In the genomic region with DNA sequence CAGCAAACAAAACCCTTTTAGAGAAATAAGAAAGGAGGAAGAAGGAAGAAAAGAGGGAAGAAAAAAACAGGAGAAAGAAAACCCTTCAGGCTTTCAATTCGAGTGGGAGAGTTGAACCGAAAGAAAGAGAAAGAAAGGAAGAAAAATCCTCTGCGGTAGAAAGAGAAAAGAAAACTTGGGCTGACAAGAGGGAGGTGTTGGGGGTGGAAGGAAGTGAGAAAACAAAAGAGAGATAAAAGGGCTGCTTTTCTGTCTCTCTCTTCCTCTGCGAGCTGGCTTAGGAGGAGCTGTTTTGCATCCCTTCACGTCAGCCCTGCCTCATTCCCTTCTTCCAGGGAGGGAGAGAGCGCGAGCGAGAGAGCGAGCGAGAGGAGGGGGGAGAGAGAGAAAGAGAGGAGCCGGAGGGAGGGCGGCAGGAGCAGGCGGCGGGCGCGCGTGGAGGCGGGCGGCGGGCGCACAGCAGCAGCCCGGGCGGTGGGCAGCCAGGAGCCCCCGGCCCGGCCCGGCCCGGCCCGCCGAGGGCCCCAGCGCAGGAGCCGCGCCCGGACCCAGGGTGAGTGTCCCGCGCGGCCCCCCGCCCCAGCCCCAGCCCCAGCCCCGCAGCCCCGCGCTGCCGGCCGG, we compare ENCODE assay signal across 8 cellular contexts. TPM values are rescaled to one million over a fixed set of nuclear protein-coding genes. Genes with fewer than 3 reads are reported as not detected.
DNase-seq lines count a peak whose midpoint lies in the region; ATAC-seq, FAIRE-seq and TF ChIP-seq lines count a peak whose summit lies in the region.

A gene with protein sequence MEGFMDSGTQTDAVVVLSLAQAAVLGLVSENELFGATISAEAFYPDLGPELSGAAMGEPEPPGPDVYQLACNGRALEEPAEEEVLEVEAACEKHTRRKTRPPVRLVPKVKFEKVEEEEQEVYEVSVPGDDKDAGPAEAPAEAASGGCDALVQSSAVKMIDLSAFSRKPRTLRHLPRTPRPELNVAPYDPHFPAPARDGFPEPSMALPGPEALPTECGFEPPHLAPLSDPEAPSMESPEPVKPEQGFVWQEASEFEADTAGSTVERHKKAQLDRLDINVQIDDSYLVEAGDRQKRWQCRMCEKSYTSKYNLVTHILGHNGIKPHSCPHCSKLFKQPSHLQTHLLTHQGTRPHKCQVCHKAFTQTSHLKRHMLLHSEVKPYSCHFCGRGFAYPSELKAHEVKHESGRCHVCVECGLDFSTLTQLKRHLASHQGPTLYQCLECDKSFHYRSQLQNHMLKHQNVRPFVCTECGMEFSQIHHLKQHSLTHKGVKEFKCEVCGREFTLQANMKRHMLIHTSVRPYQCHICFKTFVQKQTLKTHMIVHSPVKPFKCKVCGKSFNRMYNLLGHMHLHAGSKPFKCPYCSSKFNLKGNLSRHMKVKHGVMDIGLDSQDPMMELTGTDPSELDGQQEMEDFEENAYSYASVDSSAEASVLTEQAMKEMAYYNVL (plus strand): TSS at position 263 of the 621 bp plus-strand sequence. CDS start 65,814 bp downstream, outside the sequence.

- peak within 1 kb of the TSS; percentile 35 to 75 for H3K9ac ChIP-seq in kidney (ENCODE audit: low read length in 2 of 2)
- H3K9ac ChIP-seq in skeletal muscle tissue (ENCODE audit: low read depth in 1 of 3, low read length in 3 of 3) = peak within 1 kb of the TSS; percentile 51 to 82 (median 55)

- peaks cover 19 to 27% (median 23%) of the 10 kb centered on the region in 3 donors for H3K4me1 Mint-ChIP-seq in IgD-negative memory B cell
- H3K4me1 Mint-ChIP-seq in T-helper 1 cell treated with Interleukin-12 subunit alpha and Interleukin-12 subunit beta and Interleukin-4 antibody, amounts not matched to agents 30 μg/mL and 1 μg/mL, for 36 hours (ENCODE audit: low read depth) = peaks cover 31% of the 10 kb centered on the region

- DNase-seq in AG08396 (ENCODE audit: low spot score) (peak; percentile 72), GM13976 (ENCODE audit: low spot score) (peak; percentile 85), choroid plexus epithelial cell (ENCODE audit: low read depth) (peak; percentile 72), kidney (peak; percentile 85)

- peaks cover 5% of the 10 kb centered on the region for H3K36me3 Mint-ChIP-seq in IgD-negative memory B cell
- peaks cover 11% of the 10 kb centered on the region for H3K36me3 Mint-ChIP-seq in T-helper 1 cell treated with Interleukin-12 subunit alpha and Interleukin-12 subunit beta and Interleukin-4 antibody, amounts not matched to agents 30 μg/mL and 1 μg/mL, for 36 hours (ENCODE audit: low read depth)

- H3K36me3 ChIP-seq in kidney (ENCODE audit: control insufficient read depth in 1 of 2, insufficient read depth in 2 of 2, low read length in 2 of 2) (no peaks in the 10 kb centered on the region), skeletal muscle tissue (ENCODE audit: control insufficient read depth in 3 of 3, insufficient read depth in 3 of 3, low read length in 3 of 3) (no peaks in the 10 kb centered on the region)

- no peaks in the 10 kb centered on the region for H3K27me3 ChIP-seq in skeletal muscle tissue (ENCODE audit: control insufficient read depth in 3 of 3, insufficient read depth in 3 of 3, low read length in 3 of 3)

- peak within 1 kb of the TSS; percentile 85 to 99 (median 96) for H3K4me3 Mint-ChIP-seq in IgD-negative memory B cell
- peak within 1 kb of the TSS; percentile 94 for H3K4me3 Mint-ChIP-seq in T-helper 1 cell treated with Interleukin-12 subunit alpha and Interleukin-12 subunit beta and Interleukin-4 antibody, amounts not matched to agents 30 μg/mL and 1 μg/mL, for 36 hours

- no peak for TF ChIP-seq CTCF in GM13976 (IDR thresholded peaks at IDR 0.05; ENCODE audit: borderline replicate concordance, control extremely low read depth, extremely low read depth, insufficient read depth, missing control alignments)
- no peak for TF ChIP-seq CTCF in choroid plexus epithelial cell (conservative IDR thresholded peaks at IDR 0.05; ENCODE audit: low read depth, low read length)
- TF ChIP-seq CTCF in kidney (IDR thresholded peaks at IDR 0.05; ENCODE audit: borderline replicate concordance, extremely low read depth, insufficient read depth) = no peak

- H3K9me3 Mint-ChIP-seq in IgD-negative memory B cell = no peaks in the 10 kb centered on the region
- no peaks in the 10 kb centered on the region for H3K9me3 Mint-ChIP-seq in T-helper 1 cell treated with Interleukin-12 subunit alpha and Interleukin-12 subunit beta and Interleukin-4 antibody, amounts not matched to agents 30 μg/mL and 1 μg/mL, for 36 hours

- no peaks in the 10 kb centered on the region for H3K9me3 ChIP-seq in kidney (ENCODE audit: control insufficient read depth in 1 of 2, low read length in 2 of 2)
- no peaks in the 10 kb centered on the region for H3K9me3 ChIP-seq in skeletal muscle tissue (ENCODE audit: control insufficient read depth in 3 of 3, low read length in 3 of 3)

- no peaks in the 10 kb centered on the region for H3K27me3 Mint-ChIP-seq in IgD-negative memory B cell
- H3K27me3 Mint-ChIP-seq in T-helper 1 cell treated with Interleukin-12 subunit alpha and Interleukin-12 subunit beta and Interleukin-4 antibody, amounts not matched to agents 30 μg/mL and 1 μg/mL, for 36 hours (ENCODE audit: low read depth) = peaks cover 11% of the 10 kb centered on the region

- ATAC-seq in HG03196 (IDR thresholded peaks at IDR 0.05; ENCODE audit: unreplicated experiment) = no peak

- no peak for FAIRE-seq in kidney (lab: Jason Lieb, UNC)

- H3K27ac ChIP-seq in kidney (ENCODE audit: low read depth in 2 of 2, low read length in 2 of 2) (peak within 1 kb of the TSS; percentile 37 to 87), skeletal muscle tissue (ENCODE audit: low read depth, low read length) (peak within 1 kb of the TSS; percentile 64)

- peak within 1 kb of the TSS; percentile 80 to 95 (median 91) for H3K27ac Mint-ChIP-seq in IgD-negative memory B cell
- H3K27ac Mint-ChIP-seq in T-helper 1 cell treated with Interleukin-12 subunit alpha and Interleukin-12 subunit beta and Interleukin-4 antibody, amounts not matched to agents 30 μg/mL and 1 μg/mL, for 36 hours = peak within 1 kb of the TSS; percentile 90

- peak within 1 kb of the TSS; percentile 71 for H3K4me3 ChIP-seq in choroid plexus epithelial cell (ENCODE audit: low read depth, low read length)
- peak within 1 kb of the TSS; percentile 65 to 78 for H3K4me3 ChIP-seq in kidney (ENCODE audit: low read length in 2 of 2)
- H3K4me3 ChIP-seq in skeletal muscle tissue (ENCODE audit: low read length in 3 of 3) = peak within 1 kb of the TSS; percentile 71 to 79 (median 71)

- in situ Hi-C loops in GM13976 (cut with MboI; ENCODE audit: low sequenced_read_pairs, unreplicated experiment) = no loop called here

- H3K4me1 ChIP-seq in kidney (ENCODE audit: control insufficient read depth in 1 of 2, insufficient read depth in 1 of 2, low read depth in 1 of 2, low read length in 2 of 2) (peaks cover 3% of the 10 kb centered on the region in 2 donors), skeletal muscle tissue (ENCODE audit: control insufficient read depth in 3 of 3, insufficient read depth in 3 of 3, low read length in 3 of 3) (peaks cover 33 to 40% (median 35%) of the 10 kb centered on the region in 3 donors)

- intact Hi-C loops in kidney (cut with DNase I) = no loop called here

RNA-seq across cellular contexts. Expression of the gene that starts here (rescaled TPM):
- polyA plus RNA-seq in IgD-negative memory B cell = 3.6 TPM
- 17.0 TPM for total RNA-seq in kidney
- polyA plus RNA-seq in kidney (ENCODE audit: insufficient read depth, low read depth, low replicate concordance) = 11.0 TPM
- 3.7 TPM for total RNA-seq in skeletal muscle tissue
